ENCODE assay signal across 1 cellular context in the genomic region with DNA sequence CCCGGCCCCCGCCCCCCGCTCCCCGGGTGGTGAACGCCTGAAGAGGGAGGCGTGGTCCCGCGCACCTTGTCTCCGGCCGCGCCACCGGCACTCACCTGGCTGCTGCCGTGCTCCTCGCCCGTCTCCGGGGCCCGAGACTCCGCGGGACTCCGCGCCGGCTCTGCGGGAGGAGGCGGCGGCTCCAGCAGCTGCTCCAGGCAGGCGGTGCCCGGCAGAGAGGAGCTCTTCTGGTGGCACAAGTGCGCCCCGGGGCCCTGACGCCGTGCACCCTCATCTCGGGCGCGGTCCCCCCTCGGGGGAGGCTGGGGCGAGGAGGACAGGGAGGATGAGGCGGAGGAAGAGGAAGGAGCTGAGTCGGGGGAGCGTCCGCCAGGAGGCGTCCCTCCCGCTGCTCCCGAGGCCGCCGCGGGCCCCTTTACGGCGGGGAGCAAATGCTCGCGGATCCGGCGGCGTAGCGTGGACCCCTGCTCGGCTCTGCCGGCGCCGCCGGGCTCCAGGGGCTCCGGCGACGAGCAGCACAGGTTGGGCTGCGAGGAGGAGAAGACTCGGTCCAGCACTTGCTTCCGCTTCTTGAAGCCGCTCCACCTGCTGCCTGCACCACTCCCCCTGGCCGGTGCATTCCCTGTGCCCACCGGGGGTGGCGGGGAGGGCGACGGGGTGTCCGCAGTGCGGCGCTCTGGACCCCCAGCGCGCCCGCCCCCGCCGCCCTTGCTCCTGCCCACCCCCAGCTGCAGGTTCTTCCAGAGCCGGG.
TF ChIP-seq lines count a peak whose summit lies in the region.

No MANE protein-coding gene starts in this region.

TF ChIP-seq in WTC11, 78 proteins besides CTCF, POLR2A, EP300 and RAD21 (continued from another document):
- TF ChIP-seq, protein P1, sequence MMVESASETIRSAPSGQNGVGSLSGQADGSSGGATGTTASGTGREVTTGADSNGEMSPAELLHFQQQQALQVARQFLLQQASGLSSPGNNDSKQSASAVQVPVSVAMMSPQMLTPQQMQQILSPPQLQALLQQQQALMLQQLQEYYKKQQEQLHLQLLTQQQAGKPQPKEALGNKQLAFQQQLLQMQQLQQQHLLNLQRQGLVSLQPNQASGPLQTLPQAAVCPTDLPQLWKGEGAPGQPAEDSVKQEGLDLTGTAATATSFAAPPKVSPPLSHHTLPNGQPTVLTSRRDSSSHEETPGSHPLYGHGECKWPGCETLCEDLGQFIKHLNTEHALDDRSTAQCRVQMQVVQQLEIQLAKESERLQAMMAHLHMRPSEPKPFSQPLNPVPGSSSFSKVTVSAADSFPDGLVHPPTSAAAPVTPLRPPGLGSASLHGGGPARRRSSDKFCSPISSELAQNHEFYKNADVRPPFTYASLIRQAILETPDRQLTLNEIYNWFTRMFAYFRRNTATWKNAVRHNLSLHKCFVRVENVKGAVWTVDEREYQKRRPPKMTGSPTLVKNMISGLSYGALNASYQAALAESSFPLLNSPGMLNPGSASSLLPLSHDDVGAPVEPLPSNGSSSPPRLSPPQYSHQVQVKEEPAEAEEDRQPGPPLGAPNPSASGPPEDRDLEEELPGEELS (CRISPR knock-in tag; IDR thresholded peaks at IDR 0.05): no peak
